In genomic region chr6:31660998-31661866, GRCh38 we compare ENCODE assay signal across 8 cellular contexts. TPM values are rescaled to one million over a fixed set of nuclear protein-coding genes. Genes with fewer than 3 reads are reported as not detected.
A peak's percentile ranks its signal among the peaks of the same experiment; 100 is the strongest.
DNase-seq lines count a peak whose midpoint lies in the region; ATAC-seq and TF ChIP-seq lines count a peak whose summit lies in the region.

No MANE protein-coding gene starts in this region.

- peak overlapping the region; percentile 80 for H3K27ac ChIP-seq in effector memory CD4-positive, alpha-beta T cell (ENCODE audit: insufficient read depth, low read length, poor library complexity, severe bottlenecking)
- H3K27ac ChIP-seq in neural progenitor cell: no peak overlapping the region

- peak overlapping the region; percentile 1 for H2AFZ ChIP-seq in neural progenitor cell (replicated peaks)

- no peaks in the 10 kb centered on the region for H3K9me3 Mint-ChIP-seq in neural progenitor cell

- H3K36me3 Mint-ChIP-seq in neural progenitor cell: peaks cover 27% of the 10 kb centered on the region

- peaks cover 59% of the 10 kb centered on the region for H3K79me2 ChIP-seq in neural progenitor cell (ENCODE audit: low read depth)

- peaks cover 10% of the 10 kb centered on the region for H4K20me1 ChIP-seq in neural progenitor cell (ENCODE audit: low read depth)

- H3K4me3 Mint-ChIP-seq in neural progenitor cell: peak overlapping the region; percentile 92

- peaks cover 9% of the 10 kb centered on the region for H3K36me3 ChIP-seq in effector memory CD4-positive, alpha-beta T cell (ENCODE audit: control insufficient read depth, insufficient read depth, low read length)
- no peaks in the 10 kb centered on the region for H3K36me3 ChIP-seq in neural progenitor cell

- H3K27ac Mint-ChIP-seq in neural progenitor cell: peak overlapping the region; percentile 80

- no peak for TF ChIP-seq CTCF in neural progenitor cell (IDR thresholded peaks at IDR 0.05)

- ATAC-seq in GM19395 (IDR thresholded peaks at IDR 0.05; ENCODE audit: unreplicated experiment): no peak
- ATAC-seq in HG03159 (IDR thresholded peaks at IDR 0.05; ENCODE audit: unreplicated experiment): no peak
- no peak for ATAC-seq in HG03439 (IDR thresholded peaks at IDR 0.05; ENCODE audit: unreplicated experiment)
- ATAC-seq in HG03521 (IDR thresholded peaks at IDR 0.05; ENCODE audit: unreplicated experiment): no peak

- H3K9me3 ChIP-seq in effector memory CD4-positive, alpha-beta T cell (ENCODE audit: control insufficient read depth, low read length): no peaks in the 10 kb centered on the region
- H3K9me3 ChIP-seq in neural progenitor cell (ENCODE audit: low read depth): no peaks in the 10 kb centered on the region

- H3K4me1 Mint-ChIP-seq in neural progenitor cell: peaks cover 61% of the 10 kb centered on the region

- H3F3A ChIP-seq in neural progenitor cell (ENCODE audit: low read depth): peaks cover 38% of the 10 kb centered on the region

- no peaks in the 10 kb centered on the region for H3K27me3 ChIP-seq in effector memory CD4-positive, alpha-beta T cell (replicated peaks; ENCODE audit: control insufficient read depth, insufficient read depth, low read length, poor library complexity, severe bottlenecking)
- no peaks in the 10 kb centered on the region for H3K27me3 ChIP-seq in neural progenitor cell

- peaks cover 6% of the 10 kb centered on the region for H3K27me3 Mint-ChIP-seq in neural progenitor cell (ENCODE audit: insufficient read depth, low read depth)

- H3K4me3 ChIP-seq in effector memory CD4-positive, alpha-beta T cell (ENCODE audit: insufficient read depth, low read depth, low read length, poor library complexity, severe bottlenecking): peak overlapping the region; percentile 82
- peak overlapping the region; percentile 73 for H3K4me3 ChIP-seq in neural progenitor cell

- H3K4me1 ChIP-seq in effector memory CD4-positive, alpha-beta T cell (ENCODE audit: control insufficient read depth, insufficient read depth, low read length, poor library complexity, severe bottlenecking): peaks cover 51% of the 10 kb centered on the region
- peaks cover 31% of the 10 kb centered on the region for H3K4me1 ChIP-seq in neural progenitor cell

- peak; percentile 53 for DNase-seq in CD1c-positive myeloid dendritic cell (ENCODE audit: extremely low spot score)
- peak; percentile 58 for DNase-seq in MV-4-11 (lab: John Stamatoyannopoulos, UW)
- no peak for DNase-seq in effector memory CD4-positive, alpha-beta T cell
- no peak for DNase-seq in neural progenitor cell (ENCODE audit: low spot score)

- peak overlapping the region; percentile 97 for H3K4me2 ChIP-seq in neural progenitor cell

- peak overlapping the region; percentile 12 for H3K9ac ChIP-seq in neural progenitor cell

RNA-seq across cellular contexts. Expression of gene C6orf47, which starts 0.7 kb away (rescaled TPM):
- 14.6 and 17.1 TPM in 2 replicates for total RNA-seq in neural progenitor cell (ENCODE audit: low replicate concordance)

RNA-seq across cellular contexts. Expression of gene GPANK1, which starts 3.6 kb away (rescaled TPM):
- 20.2 and 21.0 TPM in 2 replicates for total RNA-seq in neural progenitor cell (ENCODE audit: low replicate concordance)

RNA-seq across cellular contexts. Expression of gene CSNK2B, which starts 4.6 kb away (rescaled TPM):
- 126 and 190 TPM in 2 replicates for total RNA-seq in neural progenitor cell (ENCODE audit: low replicate concordance)

RNA-seq across cellular contexts. Expression of gene APOM, which starts 5.5 kb away (rescaled TPM):
- total RNA-seq in neural progenitor cell (ENCODE audit: low replicate concordance): 2.6 and 4.2 TPM in 2 replicates

RNA-seq across cellular contexts. Expression of gene LY6G5B, which starts 8.5 kb away (rescaled TPM):
- 2.8 and 8.6 TPM in 2 replicates for total RNA-seq in neural progenitor cell (ENCODE audit: low replicate concordance)

Comparison
In these comparisons a context has a peak if more than half of its experiments do, and no peak if none do; other contexts are left out.
1. DNase-seq: peak in CD1c-positive myeloid dendritic cell (single experiment) and MV-4-11 (single experiment); none in effector memory CD4-positive, alpha-beta T cell (0 of 3) and neural progenitor cell (single experiment).